In the genomic region with DNA sequence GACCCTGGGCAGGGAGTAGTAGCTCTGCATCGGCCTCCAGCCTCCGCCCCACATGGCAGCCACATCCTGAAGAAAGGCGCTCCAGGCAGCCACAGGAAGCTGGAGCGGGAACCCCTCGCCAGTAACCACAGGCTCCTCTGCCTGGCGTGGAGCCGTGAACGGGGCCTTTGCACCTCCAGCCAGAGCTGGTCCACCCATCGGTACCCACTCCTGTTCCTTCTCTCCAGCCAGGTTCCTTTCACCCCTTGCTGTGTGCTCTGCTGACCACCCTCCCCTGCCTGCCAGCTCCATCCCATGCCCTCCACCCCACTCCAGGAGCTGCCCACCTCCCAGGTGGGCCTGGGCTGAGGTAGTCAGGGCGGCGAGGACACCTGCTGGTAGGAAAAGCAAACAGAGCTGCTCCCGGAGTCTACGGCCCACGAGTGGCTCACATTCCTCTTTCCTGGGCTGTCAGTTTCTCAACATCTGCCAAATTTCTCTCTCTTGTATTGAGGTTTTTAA, we compare ENCODE assay signal across 9 cellular contexts. TPM values are rescaled to one million over a fixed set of nuclear protein-coding genes. Genes with fewer than 3 reads are reported as not detected.
DNase-seq lines count a peak whose midpoint lies in the region; ATAC-seq, FAIRE-seq and TF ChIP-seq lines count a peak whose summit lies in the region.
"Had no signal": no experiment of that assay in that cellular context is flagged by ENCODE, and none has a peak within 500 bp of the region (broad histone marks: within the 10 kb centered on the region; RNA-seq: fewer than 3 reads in every experiment).

No MANE protein-coding gene starts in this region.

- H3K27me3 Mint-ChIP-seq in stimulated activated naive CD8-positive, alpha-beta T cell treated with anti-CD3 and anti-CD28 coated beads, Interleukin-15, amount 100 ng/mL, for 72 hours = no peaks in the 10 kb centered on the region

- H3K9me3 ChIP-seq in hepatocyte (ENCODE audit: low read depth) = no peaks in the 10 kb centered on the region
- H3K9me3 ChIP-seq: Peyer's patch had no signal

- peak overlapping the region; percentile 17 to 53 for H3K4me3 Mint-ChIP-seq in stimulated activated naive CD8-positive, alpha-beta T cell treated with anti-CD3 and anti-CD28 coated beads, Interleukin-15, amount 100 ng/mL, for 72 hours

- H3K27me3 ChIP-seq in hepatocyte = no peaks in the 10 kb centered on the region
- H3K27me3 ChIP-seq: Peyer's patch had no signal

- TF ChIP-seq CTCF in hepatocyte (IDR thresholded peaks at IDR 0.05; ENCODE audit: poor library complexity) = peak; percentile 77

- peaks cover 38% of the 10 kb centered on the region for H3K79me2 ChIP-seq in hepatocyte

- peaks cover 20% of the 10 kb centered on the region for H3K4me1 ChIP-seq in hepatocyte (ENCODE audit: insufficient read depth)

- DNase-seq in COLO668 (lab: John Stamatoyannopoulos, UW; ENCODE audit: unreplicated experiment) = peak; percentile 67
- peak; percentile 77 for DNase-seq in HTR-8/SVneo (ENCODE audit: insufficient read length, low spot score)
- DNase-seq in activated naive CD4-positive, alpha-beta T cell treated with anti-CD3 and anti-CD28 coated beads, Interleukin-2, amount 50 U/mL, for 16 hours = peak; percentile 25
- DNase-seq in hepatocyte (ENCODE audit: low spot score) = peak; percentile 62
- DNase-seq in stimulated activated naive CD8-positive, alpha-beta T cell treated with anti-CD3 and anti-CD28 coated beads, Interleukin-15, amount 100 ng/mL, for 72 hours = no peak
- DNase-seq in NCI-H345 (lab: John Stamatoyannopoulos, UW) = no peak

- WGBS in hepatocyte (ENCODE audit: low lambda C conversion rate, missing lambda C conversion rate) = 70% methylated on average over 14 of the region's 14 CpGs

- no peak overlapping the region for H2AFZ ChIP-seq in hepatocyte

- ATAC-seq in stimulated activated naive CD8-positive, alpha-beta T cell treated with anti-CD3 and anti-CD28 coated beads, Interleukin-15, amount 100 ng/mL, for 72 hours = no peak
- ATAC-seq in GM18909 (IDR thresholded peaks at IDR 0.05; ENCODE audit: poor library complexity, unreplicated experiment) (no peak), GM21737 (IDR thresholded peaks at IDR 0.05; ENCODE audit: unreplicated experiment) (no peak)

- H3K4me2 ChIP-seq in hepatocyte = peak overlapping the region; percentile 91

- no peaks in the 10 kb centered on the region for H3K9me3 Mint-ChIP-seq in stimulated activated naive CD8-positive, alpha-beta T cell treated with anti-CD3 and anti-CD28 coated beads, Interleukin-15, amount 100 ng/mL, for 72 hours

- no peaks in the 10 kb centered on the region for H4K20me1 ChIP-seq in hepatocyte (ENCODE audit: insufficient read depth, poor library complexity, severe bottlenecking)

- H3K27ac ChIP-seq in hepatocyte = no peak overlapping the region

- peak; percentile 88 for FAIRE-seq in HTR-8/SVneo (lab: Jason Lieb, UNC)

- H3K4me3 ChIP-seq in hepatocyte = no peak overlapping the region

- H3K27ac Mint-ChIP-seq in stimulated activated naive CD8-positive, alpha-beta T cell treated with anti-CD3 and anti-CD28 coated beads, Interleukin-15, amount 100 ng/mL, for 72 hours = no peak overlapping the region

- H3K36me3 ChIP-seq in hepatocyte (replicated peaks; ENCODE audit: insufficient read depth, low read depth) = no peaks in the 10 kb centered on the region
- H3K36me3 ChIP-seq: Peyer's patch had no signal

- H3K4me1 Mint-ChIP-seq in stimulated activated naive CD8-positive, alpha-beta T cell treated with anti-CD3 and anti-CD28 coated beads, Interleukin-15, amount 100 ng/mL, for 72 hours = peaks cover 50% of the 10 kb centered on the region

- H3K9me2 ChIP-seq in hepatocyte (replicated peaks; ENCODE audit: insufficient read depth) = no peaks in the 10 kb centered on the region

RNA-seq across cellular contexts. Expression of a gene that starts 2.7 kb away (rescaled TPM):
- 26.2 and 30.5 TPM in 2 replicates for total RNA-seq in hepatocyte
- 23.1 and 26.0 TPM in 2 replicates for polyA plus RNA-seq in hepatocyte

RNA-seq across cellular contexts. Expression of a gene that starts 6.4 kb away (rescaled TPM):
- 28.3 and 31.9 TPM in 2 replicates for total RNA-seq in hepatocyte
- 43.2 and 50.9 TPM in 2 replicates for polyA plus RNA-seq in hepatocyte

Comparison
In these comparisons a context has a peak if more than half of its experiments do, and no peak if none do; other contexts are left out.
1. DNase-seq: peak in COLO668 (single experiment), HTR-8/SVneo (single experiment), activated naive CD4-positive, alpha-beta T cell treated with anti-CD3 and anti-CD28 coated beads, Interleukin-2, amount 50 U/mL, for 16 hours (single experiment) and hepatocyte (single experiment); none in stimulated activated naive CD8-positive, alpha-beta T cell treated with anti-CD3 and anti-CD28 coated beads, Interleukin-15, amount 100 ng/mL, for 72 hours (0 of 2) and NCI-H345 (single experiment).